13 cellular contexts compared by ENCODE assay signal in the genomic region with DNA sequence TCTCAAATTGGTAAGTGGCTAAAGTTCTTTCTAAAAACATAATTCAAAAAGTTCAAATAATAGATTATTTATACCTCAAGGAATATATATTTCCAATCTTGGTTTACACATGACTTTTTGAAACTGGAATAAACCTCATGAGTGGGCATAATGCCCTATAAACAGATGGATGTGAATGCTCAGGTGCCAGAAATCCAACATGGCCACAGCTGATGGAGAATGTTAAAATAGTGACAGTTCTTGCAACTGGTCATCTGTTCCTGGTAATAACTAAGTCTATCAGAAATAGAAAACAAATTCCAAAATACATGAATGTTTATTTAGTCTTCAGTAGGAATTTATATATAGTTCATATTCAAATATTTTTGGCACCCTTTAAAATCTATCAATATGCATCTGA. TPM values are rescaled to one million over a fixed set of nuclear protein-coding genes. Genes with fewer than 3 reads are reported as not detected.
DNase-seq lines count a peak whose midpoint lies in the region.
"Had no signal": no experiment of that assay in that cellular context is flagged by ENCODE, and none has a peak within 500 bp of the region (broad histone marks: within the 10 kb centered on the region; RNA-seq: fewer than 3 reads in every experiment).

No MANE protein-coding gene starts in this region.

- DNase-seq in G401 (ENCODE audit: low spot score) (peak; percentile 94), NCI-H446 treated with DMSO at 0.1 percent for 48 hours (lab: John Stamatoyannopoulos, UW) (peak; percentile 19), cerebellar nuclear complex (lab: John Stamatoyannopoulos, UW) (peak; percentile 29 to 69), AG20443 (ENCODE audit: low spot score) (no peak), NOMO-1 treated with DMSO at 0.1 percent for 48 hours (lab: John Stamatoyannopoulos, UW; ENCODE audit: unreplicated experiment) (no peak), D341Med (ENCODE audit: low spot score) (no peak)
- DNase-seq: AML-193; Calu3; CD4-positive, alpha-beta memory T cell; COR-L47; DMS53; DMS79 treated with DMSO at 0.1 percent for 48 hours; H9 had no signal

- in situ Hi-C loops in G401 (cut with HindIII; ENCODE audit: low sequenced_read_pairs), result no loop called here

RNA-seq across cellular contexts. Expression of a gene that starts 21.6 kb away (rescaled TPM):
- 114 and 162 TPM in 2 replicates for total RNA-seq in G401 (2014; rRNA removed; shearing (Covaris generic))

Comparison
In these comparisons a context has a peak if more than half of its experiments do, and no peak if none do; other contexts are left out.
1. DNase-seq: peak in G401 (single experiment), NCI-H446 treated with DMSO at 0.1 percent for 48 hours (single experiment) and cerebellar nuclear complex (2 of 2); none in AG20443 (single experiment), NOMO-1 treated with DMSO at 0.1 percent for 48 hours (single experiment) and D341Med (single experiment).